9 cellular contexts compared by ENCODE assay signal in genomic region chr12:8860165-8860961, GRCh38. TPM values are rescaled to one million over a fixed set of nuclear protein-coding genes. Genes with fewer than 3 reads are reported as not detected.
A peak's percentile ranks its signal among the peaks of the same experiment; 100 is the strongest.
DNase-seq lines count a peak whose midpoint lies in the region; ATAC-seq, FAIRE-seq and TF ChIP-seq lines count a peak whose summit lies in the region.
"Had no signal": no experiment of that assay in that cellular context is flagged by ENCODE, and none has a peak within 500 bp of the region (broad histone marks: within the 10 kb centered on the region; RNA-seq: fewer than 3 reads in every experiment).

No MANE protein-coding gene starts in this region.

- DNase-seq in COLO829 (ENCODE audit: low spot score) (peak; percentile 34), HEK293T (ENCODE audit: extremely low spot score) (peak; percentile 70), T follicular helper cell (ENCODE audit: low read depth) (peak; percentile 16), dermis microvascular lymphatic vessel endothelial cell (ENCODE audit: low read depth in 2 of 2) (peak; percentile 28 to 57), stomach (peak; percentile 34), RCC 7860 (ENCODE audit: low spot score) (no peak)

- no peaks in the 10 kb centered on the region for H3K27me3 ChIP-seq in liver (ENCODE audit: control insufficient read depth in 4 of 4, insufficient read depth in 4 of 4, low read length in 3 of 4)
- no peaks in the 10 kb centered on the region for H3K27me3 ChIP-seq in stomach

- 72% methylated on average over 10 of the region's 10 CpGs for WGBS in liver
- 63 to 76% (median 67%) methylated on average over 10 of the region's 10 CpGs for WGBS in stomach, 5 donors

- H3K4me3 ChIP-seq in liver (ENCODE audit: low read depth in 1 of 3, low read length in 3 of 3) (no peak overlapping the region), stomach (no peak overlapping the region)

- no peak overlapping the region for H3K27ac ChIP-seq in liver (ENCODE audit: low read depth in 1 of 2, low read length in 2 of 2)
- no peak overlapping the region for H3K27ac ChIP-seq in stomach

- POLR2A ChIA-PET in HEK293T (lab: Yijun Ruan, JAX): interaction anchor here (0.7 to 1.4 kb wide), 4 partner anchors 30 to 163 kb away, joined by 3 to 4 read pairs (median 4); partner anchors contain the start of genes M6PR, PHC1 and RIMKLB

- peak; percentile 68 to 72 for TF ChIP-seq RAD21 in liver (IDR thresholded peaks at IDR 0.05)

- TF ChIP-seq EP300 in stomach (IDR thresholded peaks at IDR 0.05): no peak

- intact Hi-C loops in stomach (cut with DNase I; ENCODE audit: low total_unique reads): no loop called here

- H3K9ac ChIP-seq in liver (ENCODE audit: low read depth in 1 of 2, low read length in 2 of 2): no peak overlapping the region

- CTCF ChIA-PET in HEK293T (lab: Yijun Ruan, JAX): interaction anchor here (0.6 to 2.3 kb wide), 24 partner anchors 8 to 380 kb away, joined by 3 to 20 read pairs (median 4); partner anchors contain the start of gene MFAP5

- ATAC-seq in HG03045 (IDR thresholded peaks at IDR 0.05; ENCODE audit: unreplicated experiment): no peak

- no peaks in the 10 kb centered on the region for H3K36me3 ChIP-seq in liver (ENCODE audit: control insufficient read depth in 4 of 4, insufficient read depth in 3 of 4, low read depth in 1 of 4, low read length in 3 of 4)
- H3K36me3 ChIP-seq in stomach: no peaks in the 10 kb centered on the region

- TF ChIP-seq POLR2A in stomach (IDR thresholded peaks at IDR 0.05): no peak

- H3K4me1 ChIP-seq in liver (ENCODE audit: control insufficient read depth in 4 of 4, insufficient read depth in 4 of 4, low read length in 3 of 4) (no peaks in the 10 kb centered on the region), stomach (no peaks in the 10 kb centered on the region)

- no peaks in the 10 kb centered on the region for H3K9me3 ChIP-seq in liver (ENCODE audit: control insufficient read depth in 4 of 4, low read length in 3 of 4)
- H3K9me3 ChIP-seq in stomach: no peaks in the 10 kb centered on the region

- peak; percentile 50 for TF ChIP-seq CTCF in liver (IDR thresholded peaks at IDR 0.05; ENCODE audit: low read depth, low read length, missing input control)
- peak in 4 of 7 experiments; percentile 41 to 51 (median 46) for TF ChIP-seq CTCF in stomach (IDR thresholded peaks at IDR 0.05)

- no peak for FAIRE-seq in RCC 7860 (lab: Jason Lieb, UNC)

TF ChIP-seq in HEK293T, 16 proteins besides CTCF, POLR2A, EP300 and RAD21:
- peak; percentile 51; the same call in 1 of the 2 replicates for TF ChIP-seq ARNT (IDR thresholded peaks at IDR 0.05)
- TF ChIP-seq FOXM1 (IDR thresholded peaks at IDR 0.05; ENCODE audit: borderline replicate concordance): no peak

TF ChIP-seq in liver, 16 proteins besides CTCF, POLR2A, EP300 and RAD21:
- TF ChIP-seq HNF4A (conservative IDR thresholded peaks at IDR 0.05) (no peak), GABPA (IDR thresholded peaks at IDR 0.05 in 1 of 2, conservative IDR thresholded peaks at IDR 0.05 in 1 of 2) (no peak), HNF4G (IDR thresholded peaks at IDR 0.05) (no peak)
- TF ChIP-seq, protein P1, sequence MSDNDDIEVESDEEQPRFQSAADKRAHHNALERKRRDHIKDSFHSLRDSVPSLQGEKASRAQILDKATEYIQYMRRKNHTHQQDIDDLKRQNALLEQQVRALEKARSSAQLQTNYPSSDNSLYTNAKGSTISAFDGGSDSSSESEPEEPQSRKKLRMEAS (IDR thresholded peaks at IDR 0.05): no peak
- TF ChIP-seq, protein P2, sequence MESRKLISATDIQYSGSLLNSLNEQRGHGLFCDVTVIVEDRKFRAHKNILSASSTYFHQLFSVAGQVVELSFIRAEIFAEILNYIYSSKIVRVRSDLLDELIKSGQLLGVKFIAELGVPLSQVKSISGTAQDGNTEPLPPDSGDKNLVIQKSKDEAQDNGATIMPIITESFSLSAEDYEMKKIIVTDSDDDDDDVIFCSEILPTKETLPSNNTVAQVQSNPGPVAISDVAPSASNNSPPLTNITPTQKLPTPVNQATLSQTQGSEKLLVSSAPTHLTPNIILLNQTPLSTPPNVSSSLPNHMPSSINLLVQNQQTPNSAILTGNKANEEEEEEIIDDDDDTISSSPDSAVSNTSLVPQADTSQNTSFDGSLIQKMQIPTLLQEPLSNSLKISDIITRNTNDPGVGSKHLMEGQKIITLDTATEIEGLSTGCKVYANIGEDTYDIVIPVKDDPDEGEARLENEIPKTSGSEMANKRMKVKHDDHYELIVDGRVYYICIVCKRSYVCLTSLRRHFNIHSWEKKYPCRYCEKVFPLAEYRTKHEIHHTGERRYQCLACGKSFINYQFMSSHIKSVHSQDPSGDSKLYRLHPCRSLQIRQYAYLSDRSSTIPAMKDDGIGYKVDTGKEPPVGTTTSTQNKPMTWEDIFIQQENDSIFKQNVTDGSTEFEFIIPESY (IDR thresholded peaks at IDR 0.05): no peak

RNA-seq across cellular contexts. Expression of gene A2ML1, which starts 37.9 kb away (rescaled TPM):
- total RNA-seq in dermis microvascular lymphatic vessel endothelial cell (not detected in 2 replicates), liver (under 1 TPM in 1 of 2 donors, not detected in 1; 0.19 TPM), stomach (1 to 10 TPM in 1 of 5 donors, under 1 TPM in 1, not detected in 3; under 0.01 to 1.7 TPM)
- polyA plus RNA-seq in liver (under 1 TPM in 1 of 2 donors, not detected in 1; 0.03 TPM), stomach (10 to 100 TPM in 1 of 3 donors, under 1 TPM in 1, not detected in 1; 0.46 to 92.0 TPM)
- polyA plus RNA-seq: neural cell had no signal

RNA-seq across cellular contexts. Expression of gene PHC1, which starts 53.9 kb away (rescaled TPM):
- total RNA-seq in dermis microvascular lymphatic vessel endothelial cell (6.5 and 8.2 TPM in 2 replicates), liver (1 to 10 TPM; 4.1 to 7.6 TPM), stomach (100 to 1,000 TPM in 1 of 5 donors, 10 to 100 TPM in 3, 1 to 10 TPM in 1; 4.3 to 176 (median 21.3) TPM)
- polyA plus RNA-seq in liver (1 to 10 TPM; 2.4 to 3.7 TPM), stomach (10 to 100 TPM in 2 of 3 donors, 1 to 10 TPM in 1; 9.7 to 18.9 (median 14.2) TPM)
